In genomic region chr1:110879758-110880606, GRCh38 we compare ENCODE assay signal across 1 cellular context.
TF ChIP-seq lines count a peak whose summit lies in the region.

No MANE protein-coding gene starts in this region.

TF ChIP-seq in K562, 482 proteins besides CTCF, POLR2A, EP300 and RAD21 (continued from another document and continues in another):
- TF ChIP-seq E2F1 (CRISPR knock-in tag; IDR thresholded peaks at IDR 0.05): no peak; the same call in 1 of the 2 replicates
- TF ChIP-seq RNF2 (IDR thresholded peaks at IDR 0.05): peak; percentile 61; the same call in 1 of the 2 replicates
- TF ChIP-seq HDAC1 (IDR thresholded peaks at IDR 0.05): peak in 1 of 2 experiments; percentile 78; a peak in 2 of 4 replicates
- no peak for TF ChIP-seq GTF3C2 (IDR thresholded peaks at IDR 0.05; ENCODE audit: borderline replicate concordance, extremely low read depth, insufficient read length)
- no peak for TF ChIP-seq CBX8 (IDR thresholded peaks at IDR 0.05; ENCODE audit: borderline replicate concordance, extremely low read depth, low read depth, low read length, poor library complexity, severe bottlenecking)
- peak in 1 of 3 experiments; percentile 69; a peak in 2 of 6 replicates for TF ChIP-seq ZBTB11 (CRISPR knock-in tag; IDR thresholded peaks at IDR 0.05)
- TF ChIP-seq, protein P1, sequence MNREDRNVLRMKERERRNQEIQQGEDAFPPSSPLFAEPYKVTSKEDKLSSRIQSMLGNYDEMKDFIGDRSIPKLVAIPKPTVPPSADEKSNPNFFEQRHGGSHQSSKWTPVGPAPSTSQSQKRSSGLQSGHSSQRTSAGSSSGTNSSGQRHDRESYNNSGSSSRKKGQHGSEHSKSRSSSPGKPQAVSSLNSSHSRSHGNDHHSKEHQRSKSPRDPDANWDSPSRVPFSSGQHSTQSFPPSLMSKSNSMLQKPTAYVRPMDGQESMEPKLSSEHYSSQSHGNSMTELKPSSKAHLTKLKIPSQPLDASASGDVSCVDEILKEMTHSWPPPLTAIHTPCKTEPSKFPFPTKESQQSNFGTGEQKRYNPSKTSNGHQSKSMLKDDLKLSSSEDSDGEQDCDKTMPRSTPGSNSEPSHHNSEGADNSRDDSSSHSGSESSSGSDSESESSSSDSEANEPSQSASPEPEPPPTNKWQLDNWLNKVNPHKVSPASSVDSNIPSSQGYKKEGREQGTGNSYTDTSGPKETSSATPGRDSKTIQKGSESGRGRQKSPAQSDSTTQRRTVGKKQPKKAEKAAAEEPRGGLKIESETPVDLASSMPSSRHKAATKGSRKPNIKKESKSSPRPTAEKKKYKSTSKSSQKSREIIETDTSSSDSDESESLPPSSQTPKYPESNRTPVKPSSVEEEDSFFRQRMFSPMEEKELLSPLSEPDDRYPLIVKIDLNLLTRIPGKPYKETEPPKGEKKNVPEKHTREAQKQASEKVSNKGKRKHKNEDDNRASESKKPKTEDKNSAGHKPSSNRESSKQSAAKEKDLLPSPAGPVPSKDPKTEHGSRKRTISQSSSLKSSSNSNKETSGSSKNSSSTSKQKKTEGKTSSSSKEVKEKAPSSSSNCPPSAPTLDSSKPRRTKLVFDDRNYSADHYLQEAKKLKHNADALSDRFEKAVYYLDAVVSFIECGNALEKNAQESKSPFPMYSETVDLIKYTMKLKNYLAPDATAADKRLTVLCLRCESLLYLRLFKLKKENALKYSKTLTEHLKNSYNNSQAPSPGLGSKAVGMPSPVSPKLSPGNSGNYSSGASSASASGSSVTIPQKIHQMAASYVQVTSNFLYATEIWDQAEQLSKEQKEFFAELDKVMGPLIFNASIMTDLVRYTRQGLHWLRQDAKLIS (CRISPR knock-in tag; IDR thresholded peaks at IDR 0.05): peak; percentile 83; the same call in 1 of the 2 replicates
- TF ChIP-seq MYBL2 (IDR thresholded peaks at IDR 0.05; ENCODE audit: low read depth): no peak
- no peak for TF ChIP-seq MYBL2 (CRISPR knock-in tag; IDR thresholded peaks at IDR 0.05; ENCODE audit: borderline replicate concordance)
- TF ChIP-seq GABPB1 (CRISPR knock-in tag; IDR thresholded peaks at IDR 0.05): peak; percentile 57; the same call in 1 of the 2 replicates
- TF ChIP-seq ZNF431 (CRISPR knock-in tag; IDR thresholded peaks at IDR 0.05): no peak
- no peak for TF ChIP-seq SIN3A (IDR thresholded peaks at IDR 0.05; ENCODE audit: borderline replicate concordance in 2 of 2, control insufficient read depth in 1 of 2, low read depth in 2 of 2, low read length in 2 of 2)
- TF ChIP-seq AFF1 (IDR thresholded peaks at IDR 0.05; ENCODE audit: low read depth in 1 of 2, partially characterized antibody in 2 of 2): peak in 1 of 2 experiments; percentile 82
- no peak for TF ChIP-seq NELFE (IDR thresholded peaks at IDR 0.05; ENCODE audit: insufficient read depth, insufficient read length)
- TF ChIP-seq YY1 (IDR thresholded peaks at IDR 0.05; ENCODE audit: borderline replicate concordance in 1 of 3, control insufficient read depth in 1 of 3, extremely low read depth in 1 of 3, insufficient read depth in 3 of 3, insufficient read length in 1 of 3, insufficient replicate concordance in 2 of 3, low read depth in 1 of 3, low read length in 2 of 3): peak in 1 of 3 experiments; percentile 85
- peak; percentile 90 for TF ChIP-seq ZNF589 (CRISPR knock-in tag; IDR thresholded peaks at IDR 0.05; ENCODE audit: low read depth)
- peak; percentile 68 for TF ChIP-seq FOS (IDR thresholded peaks at IDR 0.05; ENCODE audit: extremely low read depth, insufficient read length)
- TF ChIP-seq RBM22 (IDR thresholded peaks at IDR 0.05; ENCODE audit: low read depth, low read length, poor library complexity, severe bottlenecking): no peak
- TF ChIP-seq BRF1 (IDR thresholded peaks at IDR 0.05; ENCODE audit: borderline replicate concordance, extremely low read depth, insufficient read length): no peak
- TF ChIP-seq, protein P2, sequence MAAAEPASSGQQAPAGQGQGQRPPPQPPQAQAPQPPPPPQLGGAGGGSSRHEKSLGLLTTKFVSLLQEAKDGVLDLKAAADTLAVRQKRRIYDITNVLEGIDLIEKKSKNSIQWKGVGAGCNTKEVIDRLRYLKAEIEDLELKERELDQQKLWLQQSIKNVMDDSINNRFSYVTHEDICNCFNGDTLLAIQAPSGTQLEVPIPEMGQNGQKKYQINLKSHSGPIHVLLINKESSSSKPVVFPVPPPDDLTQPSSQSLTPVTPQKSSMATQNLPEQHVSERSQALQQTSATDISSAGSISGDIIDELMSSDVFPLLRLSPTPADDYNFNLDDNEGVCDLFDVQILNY (CRISPR knock-in tag; IDR thresholded peaks at IDR 0.05): no peak
- TF ChIP-seq TEAD4 (IDR thresholded peaks at IDR 0.05; ENCODE audit: low read length): peak; percentile 57; the same call in 1 of the 2 replicates
- no peak for TF ChIP-seq TEAD4 (CRISPR knock-in tag; IDR thresholded peaks at IDR 0.05; ENCODE audit: borderline replicate concordance)
- TF ChIP-seq FOSL1 (tag; conservative IDR thresholded peaks at IDR 0.05): peak; percentile 95
- TF ChIP-seq KAT7 (CRISPR knock-in tag; IDR thresholded peaks at IDR 0.05; ENCODE audit: borderline replicate concordance): peak; percentile 88; the same call in 1 of the 2 replicates
- peak; percentile 75 for TF ChIP-seq MBD2 (IDR thresholded peaks at IDR 0.05; ENCODE audit: borderline replicate concordance, low read depth)
- TF ChIP-seq CTCFL (IDR thresholded peaks at IDR 0.05; ENCODE audit: borderline replicate concordance, insufficient read depth, low read depth, low read length, poor library complexity, severe bottlenecking): no peak
- TF ChIP-seq TRIM25 (IDR thresholded peaks at IDR 0.05; ENCODE audit: borderline replicate concordance): no peak
- TF ChIP-seq, protein P3, sequence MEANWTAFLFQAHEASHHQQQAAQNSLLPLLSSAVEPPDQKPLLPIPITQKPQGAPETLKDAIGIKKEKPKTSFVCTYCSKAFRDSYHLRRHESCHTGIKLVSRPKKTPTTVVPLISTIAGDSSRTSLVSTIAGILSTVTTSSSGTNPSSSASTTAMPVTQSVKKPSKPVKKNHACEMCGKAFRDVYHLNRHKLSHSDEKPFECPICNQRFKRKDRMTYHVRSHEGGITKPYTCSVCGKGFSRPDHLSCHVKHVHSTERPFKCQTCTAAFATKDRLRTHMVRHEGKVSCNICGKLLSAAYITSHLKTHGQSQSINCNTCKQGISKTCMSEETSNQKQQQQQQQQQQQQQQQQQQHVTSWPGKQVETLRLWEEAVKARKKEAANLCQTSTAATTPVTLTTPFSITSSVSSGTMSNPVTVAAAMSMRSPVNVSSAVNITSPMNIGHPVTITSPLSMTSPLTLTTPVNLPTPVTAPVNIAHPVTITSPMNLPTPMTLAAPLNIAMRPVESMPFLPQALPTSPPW (CRISPR knock-in tag; IDR thresholded peaks at IDR 0.05): peak; percentile 59
- no peak for TF ChIP-seq TCF15 (CRISPR knock-in tag; IDR thresholded peaks at IDR 0.05)
